Comparison of ENCODE assay signal across 20 cellular contexts in the genomic region with DNA sequence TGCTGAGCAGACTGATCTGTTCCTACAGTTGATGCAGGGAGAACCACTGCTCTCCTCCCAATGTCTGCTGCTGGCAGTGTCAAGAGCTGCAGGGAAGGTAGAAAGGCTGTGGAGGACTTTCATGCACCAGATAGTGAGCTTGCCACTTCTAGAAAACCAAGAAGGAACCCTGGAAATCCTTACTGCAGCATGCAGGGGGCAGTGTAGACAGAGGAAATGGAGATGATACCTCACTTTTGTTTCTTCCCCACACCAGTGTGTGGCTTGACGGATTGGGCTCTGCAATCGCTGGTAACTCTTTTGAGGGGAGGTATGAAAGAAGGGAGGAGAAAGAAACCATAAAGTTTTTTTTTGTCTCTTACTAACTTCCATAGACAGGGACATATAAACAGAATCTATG.
"Had no signal": no experiment of that assay in that cellular context is flagged by ENCODE, and none has a peak within 500 bp of the region (broad histone marks: within the 10 kb centered on the region; RNA-seq: fewer than 3 reads in every experiment).

No MANE protein-coding gene starts in this region.

- H3K4me1 Mint-ChIP-seq: activated naive CD8-positive, alpha-beta T cell treated with anti-CD3 and anti-CD28 coated beads for 36 hours; central memory CD8-positive, alpha-beta T cell; immature natural killer cell; T-helper 17 cell had no signal

- H3K4me3 Mint-ChIP-seq: activated naive CD8-positive, alpha-beta T cell treated with anti-CD3 and anti-CD28 coated beads for 36 hours; activated T-cell treated with anti-CD3 and anti-CD28 coated beads, Interleukin-2, amount 50 U/mL, for 72 hours; central memory CD8-positive, alpha-beta T cell; immature natural killer cell; nephron; T-helper 17 cell had no signal

- DNase-seq: activated CD4-positive, alpha-beta T cell treated with anti-CD3 and anti-CD28 coated beads for 4 hours; activated CD8-positive, alpha-beta memory T cell treated with anti-CD3 and anti-CD28 coated beads, Interleukin-2, amount 50 U/mL, for 48 hours; activated gamma-delta T cell; activated naive CD8-positive, alpha-beta T cell treated with anti-CD3 and anti-CD28 coated beads for 36 hours; activated T-cell treated with anti-CD3 and anti-CD28 coated beads, Interleukin-2, amount 50 U/mL, for 72 hours; amygdala; brain microvascular endothelial cell; effector CD8-positive, alpha-beta T cell; esophagus squamous epithelium; foreskin fibroblast; immature natural killer cell; nucleus accumbens; posterior cingulate gyrus; stimulated activated CD4-positive, alpha-beta T cell treated with anti-CD3 and anti-CD28 coated beads, Interleukin-4, amount 100 ng/mL, for 24 hours; stimulated activated naive CD4-positive, alpha-beta T cell treated with Interleukin-2 at 50 U/mL for 16 hours; substantia nigra; T-helper 17 cell; transverse colon had no signal

- ATAC-seq: activated T-cell treated with anti-CD3 and anti-CD28 coated beads, Interleukin-2, amount 50 U/mL, for 72 hours; T-helper 17 cell had no signal

- H3K27ac Mint-ChIP-seq: activated naive CD8-positive, alpha-beta T cell treated with anti-CD3 and anti-CD28 coated beads for 36 hours; activated T-cell treated with anti-CD3 and anti-CD28 coated beads, Interleukin-2, amount 50 U/mL, for 72 hours; immature natural killer cell; nephron; T-helper 17 cell had no signal

- H3K36me3 Mint-ChIP-seq: activated naive CD8-positive, alpha-beta T cell treated with anti-CD3 and anti-CD28 coated beads for 36 hours had no signal
